7 cellular contexts compared by ENCODE assay signal in genomic region chr14:66495214-66496098, GRCh38. TPM values are rescaled to one million over a fixed set of nuclear protein-coding genes. Genes with fewer than 3 reads are reported as not detected.
DNase-seq lines count a peak whose midpoint lies in the region; ATAC-seq, FAIRE-seq and TF ChIP-seq lines count a peak whose summit lies in the region.

No MANE protein-coding gene starts in this region.

- intact Hi-C loops in PC-9 (cut with micrococcal nuclease; ENCODE audit: unreplicated experiment): loop anchor here (5.0 to 10.0 kb wide), 3 partner anchors 131 to 619 kb away; no protein-coding TSS in a partner anchor
- intact Hi-C loops in GM12878 (cut with micrococcal nuclease; ENCODE audit: unreplicated experiment): loop anchor here (1.0 to 5.0 kb wide), 5 partner anchors 54 to 642 kb away; no protein-coding TSS in a partner anchor

- H3F3A ChIP-seq in PC-9 (ENCODE audit: insufficient read depth, low read depth): no peaks in the 10 kb centered on the region

- CTCF ChIA-PET in PC-9 (lab: Charles Lee) (interaction anchor here (0.6 kb wide), 1 partner anchor 136 kb away, joined by 7 read pairs; no protein-coding TSS in a partner anchor), GM12878 (lab: Yijun Ruan, JAX) (interaction anchor here (0.5 to 5.2 kb wide), 15 partner anchors 8 to 791 kb away, joined by 3 to 27 read pairs (median 4); no protein-coding TSS in a partner anchor)

- DNase-seq in ELR (ENCODE audit: low read depth) (peak; percentile 74), PC-9 (peak; percentile 33 to 62), GM12878 (ENCODE audit: low read depth, low spot score) (peak; percentile 45), hepatocyte (ENCODE audit: low spot score) (peak; percentile 70)

- H3K27ac ChIP-seq in KMS-11: no peak overlapping the region
- H3K27ac ChIP-seq in PC-9: no peak overlapping the region
- H3K27ac ChIP-seq in GM12878 (ENCODE audit: control insufficient read depth, insufficient read depth): no peak overlapping the region
- no peak overlapping the region for H3K27ac ChIP-seq in hepatocyte

- peak; percentile 73 for FAIRE-seq in GM12878 (lab: Jason Lieb, UNC)

- H3K27me3 ChIP-seq in KMS-11 (ENCODE audit: insufficient read depth, low read depth): no peaks in the 10 kb centered on the region
- H3K27me3 ChIP-seq in PC-9 (ENCODE audit: insufficient read depth, low read depth): no peaks in the 10 kb centered on the region
- H3K27me3 ChIP-seq in GM12878 (replicated peaks in 1 of 2; ENCODE audit: control insufficient read depth in 2 of 2, insufficient read depth in 2 of 2, low read length in 1 of 2): no peaks in the 10 kb centered on the region
- no peaks in the 10 kb centered on the region for H3K27me3 ChIP-seq in hepatocyte
- no peaks in the 10 kb centered on the region for H3K27me3 ChIP-seq in skeletal muscle satellite cell (ENCODE audit: control insufficient read depth, insufficient read depth, low read length)

- RAD21 ChIA-PET in GM12878 (lab: Charles Lee; ENCODE audit: unreplicated experiment): interaction anchor here (0.5 to 2.6 kb wide), 11 partner anchors 18 to 790 kb away, joined by 3 to 15 read pairs (median 4); no protein-coding TSS in a partner anchor

- H2AFZ ChIP-seq in KMS-11 (ENCODE audit: low read depth): no peak overlapping the region
- H2AFZ ChIP-seq in PC-9: no peak overlapping the region; the same call in 1 of the 2 replicates
- H2AFZ ChIP-seq in GM12878 (ENCODE audit: control insufficient read depth, low read depth, low read length): peak overlapping the region; percentile 45
- H2AFZ ChIP-seq in hepatocyte: peak overlapping the region; percentile 2

- H3K4me1 ChIP-seq in KMS-11 (ENCODE audit: low read depth, poor library complexity, severe bottlenecking) (peaks cover 4% of the 10 kb centered on the region), PC-9 (replicated peaks; ENCODE audit: insufficient read depth) (no peaks in the 10 kb centered on the region), GM12878 (ENCODE audit: control insufficient read depth, insufficient read depth, low read length) (peaks cover 3% of the 10 kb centered on the region; the same call in 1 of the 2 replicates), hepatocyte (ENCODE audit: insufficient read depth) (no peaks in the 10 kb centered on the region), skeletal muscle satellite cell (ENCODE audit: control insufficient read depth, insufficient read depth, low read length) (no peaks in the 10 kb centered on the region)

- H3K9me3 ChIP-seq in PC-9 (ENCODE audit: insufficient read depth, low read depth) (no peaks in the 10 kb centered on the region), GM12878 (replicated peaks; ENCODE audit: control insufficient read depth, insufficient read depth, low read length) (no peaks in the 10 kb centered on the region), hepatocyte (ENCODE audit: low read depth) (no peaks in the 10 kb centered on the region), skeletal muscle satellite cell (replicated peaks; ENCODE audit: low read length) (no peaks in the 10 kb centered on the region)

- TF ChIP-seq CTCF in KMS-11 (conservative IDR thresholded peaks at IDR 0.05; ENCODE audit: low read depth, low read length) (peak; percentile 72), PC-9 (conservative IDR thresholded peaks at IDR 0.05) (peak; percentile 85), GM12878 (IDR thresholded peaks at IDR 0.05 in 2 of 3, conservative IDR thresholded peaks at IDR 0.05 in 1 of 3; ENCODE audit: control insufficient read depth in 2 of 3, extremely low read depth in 1 of 3, insufficient read depth in 1 of 3, low read depth in 3 of 3, low read length in 3 of 3) (peak; percentile 70 to 84 (median 84)), hepatocyte (IDR thresholded peaks at IDR 0.05; ENCODE audit: poor library complexity) (peak; percentile 88)

- H3K9me2 ChIP-seq in PC-9 (ENCODE audit: insufficient read depth): no peaks in the 10 kb centered on the region
- no peaks in the 10 kb centered on the region for H3K9me2 ChIP-seq in hepatocyte (replicated peaks; ENCODE audit: insufficient read depth)

- TF ChIP-seq POLR2A in GM12878 (IDR thresholded peaks at IDR 0.05; ENCODE audit: low read depth, low read length): no peak

- H3K4me3 ChIP-seq in KMS-11 (IDR thresholded peaks at IDR 0.05; ENCODE audit: insufficient read depth, low read depth, low read length) (no peak overlapping the region), PC-9 (no peak overlapping the region), GM12878 (no peak overlapping the region), hepatocyte (no peak overlapping the region), skeletal muscle satellite cell (ENCODE audit: low read length) (peak overlapping the region; percentile 42)

- peak; percentile 81 for ATAC-seq in GM21528 (IDR thresholded peaks at IDR 0.05; ENCODE audit: low FRiP score, unreplicated experiment)
- peak; percentile 96 for ATAC-seq in GM12878

- 5% methylated on average over 4 of the region's 4 CpGs for WGBS in GM12878 (ENCODE audit: insufficient coverage, insufficient replicate concordance, low lambda C conversion rate, missing lambda C conversion rate)
- 8% methylated on average over 4 of the region's 4 CpGs for WGBS in hepatocyte (ENCODE audit: low lambda C conversion rate, missing lambda C conversion rate)

- in situ Hi-C loops in GM12878 (cut with MboI): loop anchor here (10.0 kb wide), 1 partner anchor 619 kb away; no protein-coding TSS in a partner anchor

- POLR2A ChIA-PET in PC-9 (lab: Charles Lee; ENCODE audit: unreplicated experiment) (no interaction called here), GM12878 (lab: Charles Lee) (no interaction called here)

- BruUV-seq in PC-9 (replicated peaks; lab: Mats Ljungman, UMichigan) (no TSS peak), GM12878 (replicated peaks; lab: Mats Ljungman, UMichigan) (no TSS peak)

- H3K9ac ChIP-seq in KMS-11 (no peak overlapping the region), GM12878 (ENCODE audit: control insufficient read depth, insufficient read depth, low read length) (no peak overlapping the region), skeletal muscle satellite cell (ENCODE audit: low read depth, low read length) (no peak overlapping the region)

- no peaks in the 10 kb centered on the region for H3K36me3 ChIP-seq in KMS-11 (ENCODE audit: insufficient read depth)
- no peaks in the 10 kb centered on the region for H3K36me3 ChIP-seq in PC-9 (ENCODE audit: low read depth)
- no peaks in the 10 kb centered on the region for H3K36me3 ChIP-seq in GM12878 (ENCODE audit: control insufficient read depth in 2 of 2, insufficient read depth in 2 of 2, low read length in 1 of 2)
- H3K36me3 ChIP-seq in hepatocyte (replicated peaks; ENCODE audit: insufficient read depth, low read depth): no peaks in the 10 kb centered on the region
- no peaks in the 10 kb centered on the region for H3K36me3 ChIP-seq in skeletal muscle satellite cell (ENCODE audit: insufficient read depth, low read length)

- H3K4me2 ChIP-seq in KMS-11: no peak overlapping the region
- H3K4me2 ChIP-seq in PC-9: peak overlapping the region; percentile 22; the same call in 1 of the 2 replicates
- no peak overlapping the region for H3K4me2 ChIP-seq in GM12878 (ENCODE audit: control insufficient read depth, insufficient read depth)
- H3K4me2 ChIP-seq in hepatocyte: peak overlapping the region; percentile 54
- peak overlapping the region; percentile 56 for H3K4me2 ChIP-seq in skeletal muscle satellite cell (ENCODE audit: low read length)

- SMC1A ChIA-PET in GM12878 (lab: Charles Lee; ENCODE audit: uncharacterized antibody, unreplicated experiment): interaction anchor here (0.6 to 4.8 kb wide), 12 partner anchors 9 to 621 kb away, joined by 3 to 30 read pairs (median 4); partner anchors contain the start of genes CCDC196 and GPHN

- TF ChIP-seq RAD21 in GM12878 (IDR thresholded peaks at IDR 0.05; ENCODE audit: insufficient read depth, low read depth, low read length): peak; percentile 87

- no peaks in the 10 kb centered on the region for H4K20me1 ChIP-seq in KMS-11 (ENCODE audit: insufficient read depth)
- H4K20me1 ChIP-seq in PC-9 (ENCODE audit: insufficient read depth): no peaks in the 10 kb centered on the region
- no peaks in the 10 kb centered on the region for H4K20me1 ChIP-seq in GM12878 (ENCODE audit: control insufficient read depth, insufficient read depth)
- no peaks in the 10 kb centered on the region for H4K20me1 ChIP-seq in hepatocyte (ENCODE audit: insufficient read depth, poor library complexity, severe bottlenecking)

- H3K79me2 ChIP-seq in KMS-11 (ENCODE audit: insufficient read depth, low read depth) (no peaks in the 10 kb centered on the region), PC-9 (ENCODE audit: low read depth) (no peaks in the 10 kb centered on the region), GM12878 (ENCODE audit: control insufficient read depth, insufficient read depth, low read length) (no peaks in the 10 kb centered on the region), hepatocyte (no peaks in the 10 kb centered on the region)

- TF ChIP-seq EP300 in GM12878 (IDR thresholded peaks at IDR 0.05; ENCODE audit: borderline replicate concordance in 1 of 2, control insufficient read depth in 1 of 2, low read depth in 2 of 2, low read length in 2 of 2): no peak

RNA-seq across cellular contexts. Expression of gene CCDC196, which starts 9.3 kb away (rescaled TPM):
- total RNA-seq in PC-9 (2021): not detected in 2 replicates
- not detected in 2 replicates for total RNA-seq in GM12878 (2013; cell fraction: nucleolus; rRNA removed)
- not detected in 2 replicates for total RNA-seq in GM12878 (2014; rRNA removed)
- not detected in 2 replicates for total RNA-seq in GM12878 (2014; rRNA removed; fragmentation: Illumina TruSeq; extraction: Trizol)
- not detected in 2 replicates for total RNA-seq in GM12878 (2021)
- polyA plus RNA-seq in GM12878 (2011; ENCODE audit: low read depth): not detected
- not detected in 2 replicates for polyA plus RNA-seq in GM12878 (2011; rRNA removed)
- not detected in 2 replicates for polyA plus RNA-seq in GM12878 (2011; cell fraction: cytosol; rRNA removed)
- polyA plus RNA-seq in GM12878 (2011; cell fraction: nucleus; rRNA removed): not detected in 2 replicates
- polyA plus RNA-seq in GM12878 (2012): not detected in 2 replicates
- polyA plus RNA-seq in GM12878 (2014; fragmentation: Illumina TruSeq; extraction: Trizol): not detected in 2 replicates
- polyA plus RNA-seq in GM12878 (2014; fragmentation: Nextera tagmentation; extraction: Ambion mirVana): under 1 TPM in 1 of 2 experiments, not detected in 1; 0.03 TPM
- polyA plus RNA-seq in GM12878 (2014; rRNA removed): not detected in 2 replicates
- polyA plus RNA-seq in GM12878 (2016; fragmentation: Nextera tagmentation; extraction: Ambion mirVana): under 1 TPM; 0.28 to 0.52 TPM
- not detected in 2 replicates for polyA minus RNA-seq in GM12878 (2011; rRNA and poly(A)+ RNA removed)
- polyA minus RNA-seq in GM12878 (2011; cell fraction: cytosol; rRNA and poly(A)+ RNA removed): not detected in 2 replicates
- not detected in 2 replicates for polyA minus RNA-seq in GM12878 (2011; cell fraction: nucleus; rRNA and poly(A)+ RNA removed)
- total RNA-seq in hepatocyte: not detected in 2 replicates
- not detected in 2 replicates for polyA plus RNA-seq in hepatocyte
- total RNA-seq in skeletal muscle satellite cell (2012; rRNA removed): not detected in 2 replicates

RNA-seq across cellular contexts. Expression of gene GPHN, which starts 12.5 kb away (rescaled TPM):
- total RNA-seq in PC-9 (2021) (18.3 and 20.5 TPM in 2 replicates), GM12878 (2014; rRNA removed) (23.2 and 24.5 TPM in 2 replicates), GM12878 (2014; rRNA removed; fragmentation: Illumina TruSeq; extraction: Trizol) (30.3 and 32.6 TPM in 2 replicates), GM12878 (2021) (44.7 and 46.0 TPM in 2 replicates), hepatocyte (9.3 and 15.4 TPM in 2 replicates)
- total RNA-seq in GM12878 (2013; cell fraction: nucleolus; rRNA removed): 105 and 106 TPM in 2 replicates
- 19.0 TPM for polyA plus RNA-seq in GM12878 (2011; ENCODE audit: low read depth)
- polyA plus RNA-seq in GM12878 (2011; rRNA removed) (48.8 and 55.9 TPM in 2 replicates), GM12878 (2014; fragmentation: Illumina TruSeq; extraction: Trizol) (37.4 and 38.2 TPM in 2 replicates), GM12878 (2014; fragmentation: Nextera tagmentation; extraction: Ambion mirVana) (10 to 100 TPM; 32.3 to 33.1 TPM), GM12878 (2014; rRNA removed) (22.3 and 35.6 TPM in 2 replicates), GM12878 (2016; fragmentation: Nextera tagmentation; extraction: Ambion mirVana) (10 to 100 TPM; 33.1 to 43.7 TPM), hepatocyte (10.7 and 14.8 TPM in 2 replicates)
- 36.1 and 39.8 TPM in 2 replicates for polyA plus RNA-seq in GM12878 (2011; cell fraction: cytosol; rRNA removed)
- 41.9 and 45.2 TPM in 2 replicates for polyA plus RNA-seq in GM12878 (2011; cell fraction: nucleus; rRNA removed)
- polyA plus RNA-seq in GM12878 (2012): 31.9 and 39.3 TPM in 2 replicates
- polyA minus RNA-seq in GM12878 (2011; rRNA and poly(A)+ RNA removed): 132 and 154 TPM in 2 replicates
- polyA minus RNA-seq in GM12878 (2011; cell fraction: cytosol; rRNA and poly(A)+ RNA removed): 39.4 and 40.0 TPM in 2 replicates
- 216 and 390 TPM in 2 replicates for polyA minus RNA-seq in GM12878 (2011; cell fraction: nucleus; rRNA and poly(A)+ RNA removed)
- total RNA-seq in skeletal muscle satellite cell (2012; rRNA removed): 9.2 and 16.5 TPM in 2 replicates

Comparison
In these comparisons a context has a peak if more than half of its experiments do, and no peak if none do; other contexts are left out.
1. H2AFZ ChIP-seq: peak in GM12878 (single experiment) and hepatocyte (single experiment); none in KMS-11 (single experiment) and PC-9 (single experiment).
2. H3K4me2 ChIP-seq: peak in PC-9 (single experiment), hepatocyte (single experiment) and skeletal muscle satellite cell (single experiment); none in KMS-11 (single experiment) and GM12878 (single experiment).
3. Peak in every context shown above with its lines, with median percentiles within 50 percentile points of each other: DNase-seq and CTCF ChIP-seq.